7 cellular contexts compared by ENCODE assay signal in genomic region chr5:103582364-103582763, GRCh38. TPM values are rescaled to one million over a fixed set of nuclear protein-coding genes. Genes with fewer than 3 reads are reported as not detected.
A peak's percentile ranks its signal among the peaks of the same experiment; 100 is the strongest.
DNase-seq lines count a peak whose midpoint lies in the region; ATAC-seq and TF ChIP-seq lines count a peak whose summit lies in the region.

No MANE protein-coding gene starts in this region.

- peak; percentile 33 for TF ChIP-seq CTCF in GM10248 (IDR thresholded peaks at IDR 0.05; ENCODE audit: control extremely low read depth, extremely low read depth, low read depth, missing control alignments)
- TF ChIP-seq CTCF in mucosa of descending colon (IDR thresholded peaks at IDR 0.05), result no peak

- no peak overlapping the region for H3K4me3 Mint-ChIP-seq in activated naive CD4-positive, alpha-beta T cell treated with anti-CD3 and anti-CD28 coated beads, Interleukin-2, amount 10 ng/mL, durations not matched to agents 7 days and 5 days

- no peaks in the 10 kb centered on the region for H3K27me3 Mint-ChIP-seq in activated naive CD4-positive, alpha-beta T cell treated with anti-CD3 and anti-CD28 coated beads, Interleukin-2, amount 10 ng/mL, durations not matched to agents 7 days and 5 days

- H3K36me3 Mint-ChIP-seq in activated naive CD4-positive, alpha-beta T cell treated with anti-CD3 and anti-CD28 coated beads, Interleukin-2, amount 10 ng/mL, durations not matched to agents 7 days and 5 days, result no peaks in the 10 kb centered on the region

- no peak overlapping the region for H3K4me3 ChIP-seq in mucosa of descending colon

- no peak overlapping the region for H3K27ac Mint-ChIP-seq in activated naive CD4-positive, alpha-beta T cell treated with anti-CD3 and anti-CD28 coated beads, Interleukin-2, amount 10 ng/mL, durations not matched to agents 7 days and 5 days

- DNase-seq in GM10248 (ENCODE audit: extremely low spot score) (no peak), NCI-H526 (lab: John Stamatoyannopoulos, UW) (peak; percentile 4 to 65), cerebellum (ENCODE audit: low spot score) (peak; percentile 5), mucosa of descending colon (peak in 1 of 3 donors; percentile 38)
- DNase-seq in activated naive CD4-positive, alpha-beta T cell treated with anti-CD3 and anti-CD28 coated beads, Interleukin-2, amount 10 ng/mL, durations not matched to agents 7 days and 5 days, result no peak

- no peaks in the 10 kb centered on the region for H3K9me3 Mint-ChIP-seq in activated naive CD4-positive, alpha-beta T cell treated with anti-CD3 and anti-CD28 coated beads, Interleukin-2, amount 10 ng/mL, durations not matched to agents 7 days and 5 days

- POLR2A ChIA-PET in GM10248 (lab: Yijun Ruan, JAX), result no interaction called here

- H3K36me3 ChIP-seq in mucosa of descending colon (ENCODE audit: low read depth), result no peaks in the 10 kb centered on the region

- H3K4me1 Mint-ChIP-seq in activated naive CD4-positive, alpha-beta T cell treated with anti-CD3 and anti-CD28 coated beads, Interleukin-2, amount 10 ng/mL, durations not matched to agents 7 days and 5 days, result no peaks in the 10 kb centered on the region

- H3K9me3 ChIP-seq in mucosa of descending colon, result no peaks in the 10 kb centered on the region

- ATAC-seq in HG02973 (IDR thresholded peaks at IDR 0.05; ENCODE audit: unreplicated experiment) (peak; percentile 63), mucosa of descending colon (peak; percentile 51), GM21447 (IDR thresholded peaks at IDR 0.05; ENCODE audit: unreplicated experiment) (no peak)

- no peaks in the 10 kb centered on the region for H3K4me1 ChIP-seq in mucosa of descending colon (ENCODE audit: low read depth)

- CTCF ChIA-PET in GM10248 (lab: Yijun Ruan, JAX), result interaction anchor here (1.6 kb wide), 1 partner anchor 596 kb away, joined by 11 read pairs; no protein-coding TSS in a partner anchor
- CTCF ChIA-PET in activated naive CD4-positive, alpha-beta T cell treated with anti-CD3 and anti-CD28 coated beads, Interleukin-2, amount 10 ng/mL, durations not matched to agents 7 days and 5 days (lab: Charles Lee), result interaction anchor here (0.6 to 3.4 kb wide), 3 partner anchors 11 to 830 kb away, joined by 3 to 10 read pairs (median 3); no protein-coding TSS in a partner anchor

- intact Hi-C loops in mucosa of descending colon (cut with DNase I, micrococcal nuclease), result no loop called here

RNA-seq across cellular contexts. Expression of gene NUDT12, which starts 19.8 kb away (rescaled TPM):
- total RNA-seq in cerebellum (20.2 TPM), mucosa of descending colon (10 to 100 TPM; 13.7 to 26.3 (median 22.1) TPM)

Comparison
In these comparisons a context has a peak if more than half of its experiments do, and no peak if none do; other contexts are left out.
1. DNase-seq: peak in NCI-H526 (2 of 2) and cerebellum (single experiment); none in GM10248 (single experiment) and activated naive CD4-positive, alpha-beta T cell treated with anti-CD3 and anti-CD28 coated beads, Interleukin-2, amount 10 ng/mL, durations not matched to agents 7 days and 5 days (single experiment).